In the genomic region with DNA sequence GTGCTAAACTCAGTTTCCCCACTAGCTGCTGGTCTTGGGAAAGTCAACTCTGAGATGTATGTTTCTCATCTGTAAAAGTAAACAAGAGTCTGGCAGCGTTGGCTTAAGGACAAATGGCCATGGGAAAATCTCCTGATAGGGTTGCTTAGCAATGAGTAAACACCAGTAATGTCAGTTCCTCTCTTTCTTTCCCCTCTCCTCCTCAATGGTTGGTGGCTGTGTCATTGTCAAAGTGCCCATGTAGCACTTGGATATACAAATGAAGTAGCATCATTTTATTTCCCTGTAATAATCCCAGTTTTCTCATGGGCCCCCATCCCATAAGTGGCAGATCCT, we compare ENCODE assay signal across 12 cellular contexts. TPM values are rescaled to one million over a fixed set of nuclear protein-coding genes. Genes with fewer than 3 reads are reported as not detected.
DNase-seq lines count a peak whose midpoint lies in the region; ATAC-seq and TF ChIP-seq lines count a peak whose summit lies in the region.
"Had no signal": no experiment of that assay in that cellular context is flagged by ENCODE, and none has a peak within 500 bp of the region (broad histone marks: within the 10 kb centered on the region; RNA-seq: fewer than 3 reads in every experiment).

No MANE protein-coding gene starts in this region.

- WGBS in stomach, 5 donors = 0 to 3% (median 0%) methylated on average over 1 of the region's 1 CpG

- TF ChIP-seq POLR2A in stomach (IDR thresholded peaks at IDR 0.05) = no peak

- peak overlapping the region in 2 of 5 donors; percentile 16 to 26 for H3K27ac ChIP-seq in stomach
- H3K27ac ChIP-seq: gastroesophageal sphincter, SK-N-MC had no signal

- peak; percentile 35 for DNase-seq in CD1c-positive myeloid dendritic cell (ENCODE audit: extremely low spot score)
- DNase-seq in astrocyte of the hippocampus (ENCODE audit: low read depth, low spot score) = peak; percentile 35
- DNase-seq in iPS-NIHi7 (ENCODE audit: extremely low spot score) = peak; percentile 20
- no peak for DNase-seq in A172 (ENCODE audit: low spot score)
- no peak for DNase-seq in stomach

- no peak for TF ChIP-seq EP300 in stomach (IDR thresholded peaks at IDR 0.05)

- ATAC-seq in HG02973 (IDR thresholded peaks at IDR 0.05; ENCODE audit: unreplicated experiment) (peak; percentile 8), HG03457 (IDR thresholded peaks at IDR 0.05; ENCODE audit: unreplicated experiment) (no peak), HG02798 (IDR thresholded peaks at IDR 0.05; ENCODE audit: poor library complexity, unreplicated experiment) (no peak)

- H3K36me3 ChIP-seq in stomach = no peaks in the 10 kb centered on the region
- H3K36me3 ChIP-seq: gastroesophageal sphincter had no signal

- H3K4me3 ChIP-seq in stomach = no peak overlapping the region
- H3K4me3 ChIP-seq: gastroesophageal sphincter, SK-N-MC had no signal

- H3K27me3 ChIP-seq in stomach = no peaks in the 10 kb centered on the region
- H3K27me3 ChIP-seq: gastroesophageal sphincter had no signal

- intact Hi-C loops in stomach (cut with DNase I; ENCODE audit: low total_unique reads) = loop anchor here (10.0 kb wide), 1 partner anchor 243 kb away; no protein-coding TSS in a partner anchor

- H3K4me1 ChIP-seq in stomach = peaks cover 8 to 33% (median 26%) of the 10 kb centered on the region in 4 donors

- TF ChIP-seq CTCF in stomach (IDR thresholded peaks at IDR 0.05) = no peak

- H3K9me3 ChIP-seq in stomach = no peaks in the 10 kb centered on the region
- H3K9me3 ChIP-seq: gastroesophageal sphincter had no signal

RNA-seq across cellular contexts. Expression of a gene that starts 2.2 kb away (rescaled TPM):
- total RNA-seq in A172 (2014; rRNA removed; shearing (Covaris generic)) = 0.14 TPM in 1 of 2 replicates, not detected in the other
- 1 to 10 TPM in 1 of 5 donors, under 1 TPM in 1, not detected in 3; 0.45 to 2.2 TPM for total RNA-seq in stomach
- 1 to 10 TPM in 1 of 3 donors, under 1 TPM in 2; 0.31 to 1.1 (median 0.75) TPM for polyA plus RNA-seq in stomach
- total RNA-seq: naive thymus-derived CD4-positive, alpha-beta T cell had no signal
- polyA plus RNA-seq: keratinocyte; naive thymus-derived CD4-positive, alpha-beta T cell had no signal

RNA-seq across cellular contexts. Expression of a gene that starts 33.2 kb away (rescaled TPM):
- total RNA-seq in A172 (2014; rRNA removed; shearing (Covaris generic)) = not detected in 2 replicates
- total RNA-seq in stomach = not detected
- under 1 TPM in 2 of 3 donors, not detected in 1; 0.25 to 0.38 TPM for polyA plus RNA-seq in stomach
- total RNA-seq: gastroesophageal sphincter; naive thymus-derived CD4-positive, alpha-beta T cell had no signal
- polyA plus RNA-seq: keratinocyte; naive thymus-derived CD4-positive, alpha-beta T cell had no signal

Comparison
In these comparisons a context has a peak if more than half of its experiments do, and no peak if none do; other contexts are left out.
1. DNase-seq: peak in CD1c-positive myeloid dendritic cell (single experiment), astrocyte of the hippocampus (single experiment) and iPS-NIHi7 (single experiment); none in A172 (single experiment) and stomach (single experiment).